1 cellular context compared by ENCODE assay signal in the genomic region with DNA sequence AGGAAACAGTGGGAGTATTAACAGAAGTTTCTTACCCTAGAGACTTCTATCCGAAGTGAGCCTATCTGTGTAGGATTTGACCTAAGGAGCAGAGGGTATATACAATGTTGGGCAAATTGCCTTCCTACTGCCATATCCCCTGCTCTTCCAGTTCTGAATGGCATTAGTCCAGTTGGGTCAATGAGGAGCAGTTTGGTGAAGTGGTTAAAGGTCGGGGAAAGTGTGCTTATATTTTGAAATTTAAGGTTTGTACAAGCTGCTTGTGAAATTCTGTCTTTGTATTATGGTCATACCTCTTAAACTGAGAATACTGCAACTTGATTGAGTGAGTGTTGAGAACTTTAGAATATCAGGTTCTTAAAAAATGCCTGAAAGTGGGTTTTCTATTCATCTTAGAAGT.
TF ChIP-seq lines count a peak whose summit lies in the region.

No MANE protein-coding gene starts in this region.

TF ChIP-seq in GM12878, 131 proteins besides CTCF, POLR2A, EP300 and RAD21:
- TF ChIP-seq FOXK2 (IDR thresholded peaks at IDR 0.05) (no peak), SUZ12 (IDR thresholded peaks at IDR 0.05; ENCODE audit: unreplicated experiment) (no peak), SMAD5 (IDR thresholded peaks at IDR 0.05; ENCODE audit: low read depth) (no peak), TAF1 (IDR thresholded peaks at IDR 0.05; ENCODE audit: borderline replicate concordance, low read depth, low read length) (no peak), WRNIP1 (IDR thresholded peaks at IDR 0.05; ENCODE audit: borderline replicate concordance, low read depth, low read length) (no peak), ZNF207 (IDR thresholded peaks at IDR 0.05; ENCODE audit: borderline replicate concordance) (no peak), JUND (IDR thresholded peaks at IDR 0.05; ENCODE audit: low read depth, low read length) (no peak), POLR2AphosphoS5 (IDR thresholded peaks at IDR 0.05; ENCODE audit: low read length) (no peak), GABPA (IDR thresholded peaks at IDR 0.05; ENCODE audit: low read depth) (no peak)
- TF ChIP-seq, protein P1, sequence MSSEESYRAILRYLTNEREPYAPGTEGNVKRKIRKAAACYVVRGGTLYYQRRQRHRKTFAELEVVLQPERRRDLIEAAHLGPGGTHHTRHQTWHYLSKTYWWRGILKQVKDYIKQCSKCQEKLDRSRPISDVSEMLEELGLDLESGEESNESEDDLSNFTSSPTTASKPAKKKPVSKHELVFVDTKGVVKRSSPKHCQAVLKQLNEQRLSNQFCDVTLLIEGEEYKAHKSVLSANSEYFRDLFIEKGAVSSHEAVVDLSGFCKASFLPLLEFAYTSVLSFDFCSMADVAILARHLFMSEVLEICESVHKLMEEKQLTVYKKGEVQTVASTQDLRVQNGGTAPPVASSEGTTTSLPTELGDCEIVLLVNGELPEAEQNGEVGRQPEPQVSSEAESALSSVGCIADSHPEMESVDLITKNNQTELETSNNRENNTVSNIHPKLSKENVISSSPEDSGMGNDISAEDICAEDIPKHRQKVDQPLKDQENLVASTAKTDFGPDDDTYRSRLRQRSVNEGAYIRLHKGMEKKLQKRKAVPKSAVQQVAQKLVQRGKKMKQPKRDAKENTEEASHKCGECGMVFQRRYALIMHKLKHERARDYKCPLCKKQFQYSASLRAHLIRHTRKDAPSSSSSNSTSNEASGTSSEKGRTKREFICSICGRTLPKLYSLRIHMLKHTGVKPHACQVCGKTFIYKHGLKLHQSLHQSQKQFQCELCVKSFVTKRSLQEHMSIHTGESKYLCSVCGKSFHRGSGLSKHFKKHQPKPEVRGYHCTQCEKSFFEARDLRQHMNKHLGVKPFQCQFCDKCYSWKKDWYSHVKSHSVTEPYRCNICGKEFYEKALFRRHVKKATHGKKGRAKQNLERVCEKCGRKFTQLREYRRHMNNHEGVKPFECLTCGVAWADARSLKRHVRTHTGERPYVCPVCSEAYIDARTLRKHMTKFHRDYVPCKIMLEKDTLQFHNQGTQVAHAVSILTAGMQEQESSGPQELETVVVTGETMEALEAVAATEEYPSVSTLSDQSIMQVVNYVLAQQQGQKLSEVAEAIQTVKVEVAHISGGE (CRISPR knock-in tag; IDR thresholded peaks at IDR 0.05): no peak
- TF ChIP-seq, protein P2, sequence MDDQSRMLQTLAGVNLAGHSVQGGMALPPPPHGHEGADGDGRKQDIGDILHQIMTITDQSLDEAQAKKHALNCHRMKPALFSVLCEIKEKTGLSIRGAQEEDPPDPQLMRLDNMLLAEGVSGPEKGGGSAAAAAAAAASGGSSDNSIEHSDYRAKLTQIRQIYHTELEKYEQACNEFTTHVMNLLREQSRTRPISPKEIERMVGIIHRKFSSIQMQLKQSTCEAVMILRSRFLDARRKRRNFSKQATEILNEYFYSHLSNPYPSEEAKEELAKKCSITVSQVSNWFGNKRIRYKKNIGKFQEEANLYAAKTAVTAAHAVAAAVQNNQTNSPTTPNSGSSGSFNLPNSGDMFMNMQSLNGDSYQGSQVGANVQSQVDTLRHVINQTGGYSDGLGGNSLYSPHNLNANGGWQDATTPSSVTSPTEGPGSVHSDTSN (IDR thresholded peaks at IDR 0.05; ENCODE audit: insufficient replicate concordance, low read depth, low read length): no peak
